ENCODE assay signal across 17 cellular contexts in the genomic region with DNA sequence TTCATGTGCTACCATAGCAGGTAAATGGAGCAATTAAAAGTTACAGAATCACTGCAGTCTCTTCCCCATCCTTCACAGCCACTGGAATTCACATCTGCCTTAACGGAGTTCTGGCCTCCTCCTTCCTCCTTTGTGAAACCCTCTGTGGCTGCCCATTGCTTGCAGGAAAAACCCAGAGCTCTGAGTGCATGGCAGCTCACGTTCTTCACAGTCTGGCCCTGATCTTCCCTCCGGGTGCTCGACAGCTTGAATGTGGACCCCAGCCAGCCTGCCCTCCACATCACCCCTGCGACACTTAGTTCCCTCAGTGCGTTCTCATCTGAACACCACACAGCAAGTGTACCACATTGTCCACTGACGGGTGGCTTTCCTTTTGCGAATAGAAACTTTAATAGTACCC.
DNase-seq lines count a peak whose midpoint lies in the region; ATAC-seq and TF ChIP-seq lines count a peak whose summit lies in the region.
"Had no signal": no experiment of that assay in that cellular context is flagged by ENCODE, and none has a peak within 500 bp of the region (broad histone marks: within the 10 kb centered on the region; RNA-seq: fewer than 3 reads in every experiment).

No MANE protein-coding gene starts in this region.

- peak overlapping the region; percentile 59 for H2AK5ac ChIP-seq in neuronal stem cell (ENCODE audit: low read depth, low read length)

- peak overlapping the region; percentile 21 for H3K23ac ChIP-seq in neuronal stem cell (ENCODE audit: low read depth, low read length, poor library complexity)

- H3K4ac ChIP-seq in neuronal stem cell (ENCODE audit: low read length): no peak overlapping the region

- H3K27ac ChIP-seq in hepatocyte: peak overlapping the region; percentile 83
- no peak overlapping the region for H3K27ac ChIP-seq in neuronal stem cell (replicated peaks; ENCODE audit: low read length)
- H3K27ac ChIP-seq: 22Rv1, A549, C4-2B, HL-60 had no signal

- H3K27me3 ChIP-seq in hepatocyte (no peaks in the 10 kb centered on the region), neuronal stem cell (ENCODE audit: control insufficient read depth in 3 of 3, insufficient read depth in 3 of 3, low read depth in 1 of 3, low read length in 3 of 3) (no peaks in the 10 kb centered on the region)

- no peak overlapping the region for H4K91ac ChIP-seq in neuronal stem cell (ENCODE audit: low read depth, low read length, poor library complexity)

- TF ChIP-seq CTCF in hepatocyte (IDR thresholded peaks at IDR 0.05; ENCODE audit: poor library complexity): no peak

- no peak overlapping the region for H2BK12ac ChIP-seq in neuronal stem cell (ENCODE audit: low read length)

- H2BK15ac ChIP-seq in neuronal stem cell (ENCODE audit: low read length): no peak overlapping the region

- H3K36me3 ChIP-seq in hepatocyte (replicated peaks; ENCODE audit: insufficient read depth, low read depth) (no peaks in the 10 kb centered on the region), neuronal stem cell (replicated peaks in 1 of 2; ENCODE audit: control insufficient read depth in 2 of 2, insufficient read depth in 2 of 2, low read length in 2 of 2) (no peaks in the 10 kb centered on the region)

- no peak overlapping the region for H3K18ac ChIP-seq in neuronal stem cell (ENCODE audit: low read length)

- no peak overlapping the region for H3K14ac ChIP-seq in neuronal stem cell (ENCODE audit: low read length)

- no peak overlapping the region for H3K4me2 ChIP-seq in hepatocyte
- H3K4me2 ChIP-seq in neuronal stem cell (ENCODE audit: insufficient read depth, low read length, poor library complexity, severe bottlenecking): no peak overlapping the region
- H3K4me2 ChIP-seq: A549, GM23338 had no signal

- no peaks in the 10 kb centered on the region for H4K20me1 ChIP-seq in hepatocyte (ENCODE audit: insufficient read depth, poor library complexity, severe bottlenecking)

- no peaks in the 10 kb centered on the region for H3K79me2 ChIP-seq in hepatocyte

- no peak overlapping the region for H4K8ac ChIP-seq in neuronal stem cell (ENCODE audit: low read depth, low read length)

- H3K9me2 ChIP-seq in hepatocyte (replicated peaks; ENCODE audit: insufficient read depth): no peaks in the 10 kb centered on the region

- H3K4me1 ChIP-seq in hepatocyte (ENCODE audit: insufficient read depth) (peaks cover 3% of the 10 kb centered on the region), neuronal stem cell (ENCODE audit: control insufficient read depth in 2 of 2, insufficient read depth in 1 of 2, low read depth in 1 of 2, low read length in 2 of 2) (peaks cover 0 to 5% of the 10 kb centered on the region in 2 donors)
- H3K4me1 ChIP-seq: A549, Caco-2 had no signal

- 85% methylated on average over 8 of the region's 8 CpGs for WGBS in hepatocyte (ENCODE audit: low lambda C conversion rate, missing lambda C conversion rate)
- no CpG with 5 or more reads among the region's 8 CpGs for WGBS in neuronal stem cell (ENCODE audit: extremely low coverage in 2 of 2, insufficient read length in 2 of 2, insufficient replicate concordance in 1 of 2), 2 donors

- ATAC-seq in HG02763 (IDR thresholded peaks at IDR 0.05; ENCODE audit: unreplicated experiment): no peak
- no peak for ATAC-seq in HG03025 (IDR thresholded peaks at IDR 0.05; ENCODE audit: low FRiP score, unreplicated experiment)
- ATAC-seq: A549, GM23338, HCT116 had no signal

- peak overlapping the region; percentile 83 for H2BK5ac ChIP-seq in neuronal stem cell (ENCODE audit: low read length)

- H3K79me1 ChIP-seq in neuronal stem cell (ENCODE audit: low read depth, low read length): no peaks in the 10 kb centered on the region

- H2BK120ac ChIP-seq in neuronal stem cell (ENCODE audit: low read depth, low read length): no peak overlapping the region

- H3K9me3 ChIP-seq in hepatocyte (ENCODE audit: low read depth) (no peaks in the 10 kb centered on the region), neuronal stem cell (replicated peaks in 1 of 2; ENCODE audit: control insufficient read depth in 2 of 2, insufficient read depth in 1 of 2, low read depth in 1 of 2, low read length in 2 of 2) (peaks cover 0 to 3% of the 10 kb centered on the region in 2 donors)
- H3K9me3 ChIP-seq: Caco-2 had no signal

- H2AFZ ChIP-seq in hepatocyte: no peak overlapping the region
- no peak overlapping the region for H2AFZ ChIP-seq in neuronal stem cell (ENCODE audit: low read length)
- H2AFZ ChIP-seq: GM23338 had no signal

- H3K4me3 ChIP-seq in hepatocyte (no peak overlapping the region), neuronal stem cell (ENCODE audit: low read length in 2 of 2) (no peak overlapping the region)
- H3K4me3 ChIP-seq: A549, GM23338 had no signal

- DNase-seq in NCI-H1092 treated with DMSO at 0.1 percent for 48 hours (lab: John Stamatoyannopoulos, UW): peak; percentile 13
- DNase-seq in NCI-H1092 (lab: John Stamatoyannopoulos, UW): no peak
- no peak for DNase-seq in hepatocyte (ENCODE audit: low spot score)
- DNase-seq in neuronal stem cell (ENCODE audit: low spot score): no peak
- no peak for DNase-seq in nucleus accumbens (lab: John Stamatoyannopoulos, UW)
- DNase-seq: AML-193; Caco-2; CD4-positive, alpha-beta T cell; H7 had no signal

- H3K9ac ChIP-seq in neuronal stem cell (ENCODE audit: low read depth, low read length, poor library complexity): no peak overlapping the region
